ENCODE assay signal across 15 cellular contexts in the genomic region with DNA sequence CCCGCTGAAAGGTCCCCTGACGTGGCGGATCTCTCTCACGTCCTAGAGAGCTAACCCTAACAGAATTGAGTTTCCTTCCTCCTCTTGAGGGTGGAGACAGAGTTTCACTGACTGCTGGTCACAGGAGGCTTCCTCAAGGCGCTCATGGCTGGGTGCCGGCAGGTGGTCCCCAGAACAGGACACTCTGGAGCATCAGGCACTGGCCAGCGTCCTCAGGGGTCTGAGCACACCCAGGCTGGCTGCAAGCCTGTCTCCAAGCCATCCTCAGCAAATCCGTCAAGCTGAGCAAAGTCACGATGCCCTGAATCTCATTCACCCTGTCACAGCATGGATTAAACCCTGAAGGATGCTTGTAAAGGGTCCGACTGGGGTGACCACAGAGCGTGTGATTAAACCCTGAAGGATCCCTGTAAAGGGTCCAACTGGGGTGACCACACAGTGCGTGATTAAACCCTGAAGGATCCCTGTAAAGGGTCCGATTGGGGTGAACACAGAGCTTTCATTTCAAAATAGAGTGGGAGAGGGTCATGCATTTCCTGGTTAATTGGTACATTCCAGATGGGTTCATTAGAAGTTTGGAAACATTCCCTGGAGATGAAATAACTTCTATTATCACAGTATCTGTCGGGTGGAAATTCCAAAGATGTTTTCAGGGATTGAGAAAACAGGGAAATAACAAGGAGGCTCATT.
DNase-seq lines count a peak whose midpoint lies in the region; ATAC-seq and TF ChIP-seq lines count a peak whose summit lies in the region.
"Had no signal": no experiment of that assay in that cellular context is flagged by ENCODE, and none has a peak within 500 bp of the region (broad histone marks: within the 10 kb centered on the region; RNA-seq: fewer than 3 reads in every experiment).

No MANE protein-coding gene starts in this region.

- no peaks in the 10 kb centered on the region for H3K4me1 ChIP-seq in lower lobe of right lung
- no peaks in the 10 kb centered on the region for H3K4me1 ChIP-seq in upper lobe of right lung

- no peak for TF ChIP-seq CTCF in lower lobe of right lung (IDR thresholded peaks at IDR 0.05)
- no peak for TF ChIP-seq CTCF in upper lobe of right lung (IDR thresholded peaks at IDR 0.05)

- H3K4me3 ChIP-seq in lower lobe of right lung (no peak overlapping the region), upper lobe of right lung (no peak overlapping the region)

- peak; percentile 9 for DNase-seq in activated effector memory CD4-positive, alpha-beta T cell treated with anti-CD3 and anti-CD28 coated beads, Interleukin-2, amount 50 U/mL, for 16 hours
- no peak for DNase-seq in activated effector memory CD4-positive, alpha-beta T cell treated with Interleukin-2 at 50 U/mL for 16 hours
- DNase-seq in astrocyte of the hippocampus (ENCODE audit: low read depth, low spot score) (peak; percentile 25), lower lobe of right lung (peak; percentile 20), upper lobe of right lung (peak; percentile 46), retina (no peak)
- DNase-seq: AML-193, DMS79 treated with DMSO at 0.1 percent for 48 hours, IMR-90, NCI-H1417 treated with DMSO at 0.1 percent for 48 hours, NCI-H2029 treated with DMSO at 0.1 percent for 48 hours, NCI-H510A treated with DMSO at 0.1 percent for 48 hours, SHP77 treated with DMSO at 0.1 percent for 48 hours had no signal

- no peaks in the 10 kb centered on the region for H3K9me3 ChIP-seq in lower lobe of right lung
- H3K9me3 ChIP-seq in upper lobe of right lung: no peaks in the 10 kb centered on the region

- intact Hi-C loops in lower lobe of right lung (cut with DNase I): no loop called here
- intact Hi-C loops in upper lobe of right lung (cut with DNase I): no loop called here

- ATAC-seq in lower lobe of right lung (no peak), upper lobe of right lung (no peak), HG02852 (IDR thresholded peaks at IDR 0.05; ENCODE audit: unreplicated experiment) (no peak), HG03571 (IDR thresholded peaks at IDR 0.05; ENCODE audit: unreplicated experiment) (no peak)

- H3K27me3 ChIP-seq in lower lobe of right lung (ENCODE audit: low read depth): peaks cover 39% of the 10 kb centered on the region
- peaks cover 50% of the 10 kb centered on the region for H3K27me3 ChIP-seq in upper lobe of right lung

- no peak overlapping the region for H3K27ac ChIP-seq in lower lobe of right lung
- no peak overlapping the region for H3K27ac ChIP-seq in upper lobe of right lung

- H3K36me3 ChIP-seq in lower lobe of right lung (no peaks in the 10 kb centered on the region), upper lobe of right lung (no peaks in the 10 kb centered on the region)

Comparison
In these comparisons a context has a peak if more than half of its experiments do, and no peak if none do; other contexts are left out.
1. DNase-seq: peak in activated effector memory CD4-positive, alpha-beta T cell treated with anti-CD3 and anti-CD28 coated beads, Interleukin-2, amount 50 U/mL, for 16 hours (single experiment), astrocyte of the hippocampus (single experiment), lower lobe of right lung (single experiment) and upper lobe of right lung (single experiment); none in activated effector memory CD4-positive, alpha-beta T cell treated with Interleukin-2 at 50 U/mL for 16 hours (single experiment) and retina (single experiment).